ENCODE assay signal across 8 cellular contexts in genomic region chr4:174213734-174214101, GRCh38.
A peak's percentile ranks its signal among the peaks of the same experiment; 100 is the strongest.
DNase-seq lines count a peak whose midpoint lies in the region; ATAC-seq and TF ChIP-seq lines count a peak whose summit lies in the region.

No MANE protein-coding gene starts in this region.

- H3K4me2 ChIP-seq in mesendoderm (ENCODE audit: low read length): peak overlapping the region; percentile 56

- peak overlapping the region; percentile 65 for H3K56ac ChIP-seq in mesendoderm (ENCODE audit: low read length)

- H2BK15ac ChIP-seq in mesendoderm (replicated peaks; ENCODE audit: low read depth): no peak overlapping the region

- no peak for TF ChIP-seq CTCF in left ventricle myocardium inferior (IDR thresholded peaks at IDR 0.05; ENCODE audit: borderline replicate concordance)
- no peak for TF ChIP-seq CTCF in transverse colon (IDR thresholded peaks at IDR 0.05)

- no peaks in the 10 kb centered on the region for H3K36me3 Mint-ChIP-seq in activated naive CD8-positive, alpha-beta T cell treated with anti-CD3 and anti-CD28 coated beads, Interleukin-2, amount 10 ng/mL, durations not matched to agents 7 days and 5 days

- no peak for TF ChIP-seq EP300 in transverse colon (IDR thresholded peaks at IDR 0.05; ENCODE audit: low read depth)

- intact Hi-C loops in left ventricle myocardium inferior (cut with micrococcal nuclease): no loop called here
- intact Hi-C loops in cardiac septum (cut with DNase I): loop anchor here (5.0 to 10.0 kb wide), 2 partner anchors 56 to 479 kb away; no protein-coding TSS in a partner anchor
- intact Hi-C loops in transverse colon (cut with DNase I; ENCODE audit: low total_unique reads): no loop called here

- H3K4ac ChIP-seq in mesendoderm (ENCODE audit: low read depth, low read length): no peak overlapping the region

- no peak overlapping the region for H4K8ac ChIP-seq in mesendoderm (ENCODE audit: low read depth, low read length)

- WGBS in mesendoderm (ENCODE audit: extremely low coverage, insufficient coverage, low lambda C conversion rate): no CpG with 5 or more reads among the region's 15 CpGs
- WGBS in transverse colon (ENCODE audit: low coverage in 1 of 2), 2 donors: 23 to 60% methylated on average over 3 to 15 of the region's 15 CpGs

- H2BK5ac ChIP-seq in mesendoderm (ENCODE audit: low read length): no peak overlapping the region

- in situ Hi-C loops in transverse colon (cut with MboI; ENCODE audit: low pct_ligation_motif_present in 1 of 4, low pct_unique_long_range_greater_than_20kb in 1 of 4, low sequenced_read_pairs in 3 of 4): loop anchor here in 1 of 4 donors (25.0 kb wide), 1 partner anchor 99 kb away; no protein-coding TSS in a partner anchor

- POLR2A ChIA-PET in activated naive CD8-positive, alpha-beta T cell treated with anti-CD3 and anti-CD28 coated beads, Interleukin-2, amount 10 ng/mL, durations not matched to agents 7 days and 5 days (lab: Charles Lee): no interaction called here

- H3K4me1 Mint-ChIP-seq in activated naive CD8-positive, alpha-beta T cell treated with anti-CD3 and anti-CD28 coated beads, Interleukin-2, amount 10 ng/mL, durations not matched to agents 7 days and 5 days: peaks cover 37% of the 10 kb centered on the region

- no peak overlapping the region for H2AK5ac ChIP-seq in mesendoderm (ENCODE audit: low read length)

- no peaks in the 10 kb centered on the region for H3K79me2 ChIP-seq in mesendoderm (ENCODE audit: control insufficient read depth, insufficient read depth, low read length)

- peaks cover 100% of the 10 kb centered on the region for H3K27me3 ChIP-seq in left ventricle myocardium inferior (ENCODE audit: low read depth)
- H3K27me3 ChIP-seq in mesendoderm (ENCODE audit: insufficient read depth, low read length, poor library complexity): peaks cover 36% of the 10 kb centered on the region
- peaks cover 99% of the 10 kb centered on the region for H3K27me3 ChIP-seq in transverse colon

- H3K9me3 Mint-ChIP-seq in activated naive CD8-positive, alpha-beta T cell treated with anti-CD3 and anti-CD28 coated beads, Interleukin-2, amount 10 ng/mL, durations not matched to agents 7 days and 5 days: no peaks in the 10 kb centered on the region

- H3K27ac Mint-ChIP-seq in activated naive CD8-positive, alpha-beta T cell treated with anti-CD3 and anti-CD28 coated beads, Interleukin-2, amount 10 ng/mL, durations not matched to agents 7 days and 5 days: no peak overlapping the region

- H3K23ac ChIP-seq in mesendoderm (ENCODE audit: low read length): no peak overlapping the region

- peaks cover 50% of the 10 kb centered on the region for H3K4me1 ChIP-seq in left ventricle myocardium inferior
- H3K4me1 ChIP-seq in mesendoderm (ENCODE audit: control insufficient read depth, low read depth, low read length): peaks cover 8% of the 10 kb centered on the region
- peaks cover 3 to 37% (median 24%) of the 10 kb centered on the region in 4 donors for H3K4me1 ChIP-seq in transverse colon

- H3K9ac ChIP-seq in mesendoderm (ENCODE audit: low read length): peak overlapping the region; percentile 45

- no peak overlapping the region for H2BK120ac ChIP-seq in mesendoderm (ENCODE audit: low read depth, low read length)

- H3K79me1 ChIP-seq in mesendoderm (ENCODE audit: low read length): no peaks in the 10 kb centered on the region

- H3K36me3 ChIP-seq in left ventricle myocardium inferior (no peaks in the 10 kb centered on the region), mesendoderm (ENCODE audit: control insufficient read depth, insufficient read depth, low read length) (no peaks in the 10 kb centered on the region), transverse colon (no peaks in the 10 kb centered on the region)

- H3K9me3 ChIP-seq in left ventricle myocardium inferior (replicated peaks) (no peaks in the 10 kb centered on the region), transverse colon (no peaks in the 10 kb centered on the region)

- peak overlapping the region; percentile 43 for H3K27ac ChIP-seq in left ventricle myocardium inferior (replicated peaks)
- H3K27ac ChIP-seq in mesendoderm (ENCODE audit: low read depth, low read length): no peak overlapping the region
- peak overlapping the region in 1 of 4 donors; percentile 24 for H3K27ac ChIP-seq in transverse colon

- H3K18ac ChIP-seq in mesendoderm (ENCODE audit: low read length): peak overlapping the region; percentile 82

- peaks cover 96% of the 10 kb centered on the region for H3K27me3 Mint-ChIP-seq in activated naive CD8-positive, alpha-beta T cell treated with anti-CD3 and anti-CD28 coated beads, Interleukin-2, amount 10 ng/mL, durations not matched to agents 7 days and 5 days

- H3K4me3 ChIP-seq in left ventricle myocardium inferior: peak overlapping the region; percentile 65
- H3K4me3 ChIP-seq in mesendoderm (ENCODE audit: low read length): peak overlapping the region; percentile 7
- H3K4me3 ChIP-seq in transverse colon: peak overlapping the region in 3 of 4 donors; percentile 8 to 38 (median 8)

- no peak for ATAC-seq in activated naive CD8-positive, alpha-beta T cell treated with anti-CD3 and anti-CD28 coated beads, Interleukin-2, amount 10 ng/mL, durations not matched to agents 7 days and 5 days (ENCODE audit: low read depth)
- no peak for ATAC-seq in HG03571 (IDR thresholded peaks at IDR 0.05; ENCODE audit: unreplicated experiment)

- no peak for TF ChIP-seq POLR2A in transverse colon (IDR thresholded peaks at IDR 0.05)

- no peak overlapping the region for H4K5ac ChIP-seq in mesendoderm (ENCODE audit: low read length)

- DNase-seq in left ventricle myocardium inferior (no peak), cardiac septum (ENCODE audit: low spot score) (no peak), mesendoderm (no peak), transverse colon (no peak), mucosa of gallbladder (ENCODE audit: low spot score) (no peak), C1 segment of cervical spinal cord (lab: John Stamatoyannopoulos, UW) (no peak)
- DNase-seq in activated naive CD8-positive, alpha-beta T cell treated with anti-CD3 and anti-CD28 coated beads, Interleukin-2, amount 10 ng/mL, durations not matched to agents 7 days and 5 days: no peak

- H3K4me3 Mint-ChIP-seq in activated naive CD8-positive, alpha-beta T cell treated with anti-CD3 and anti-CD28 coated beads, Interleukin-2, amount 10 ng/mL, durations not matched to agents 7 days and 5 days: peak overlapping the region; percentile 30

Comparison
In these comparisons a context has a peak if more than half of its experiments do, and no peak if none do; other contexts are left out.
1. H3K4me3 ChIP-seq: peak in every context shown above with its lines; median percentile 65 in left ventricle myocardium inferior; 8 in transverse colon; 7 in mesendoderm.